26 cellular contexts compared by ENCODE assay signal in genomic region chr4:11376571-11376970, GRCh38. TPM values are rescaled to one million over a fixed set of nuclear protein-coding genes. Genes with fewer than 3 reads are reported as not detected.
"Had no signal": no experiment of that assay in that cellular context is flagged by ENCODE, and none has a peak within 500 bp of the region (broad histone marks: within the 10 kb centered on the region; RNA-seq: fewer than 3 reads in every experiment).

No MANE protein-coding gene starts in this region.

- H3K36me3 ChIP-seq: esophagus squamous epithelium, heart right ventricle, left lung, neural progenitor cell, right lobe of liver, thoracic aorta, tibial nerve, upper lobe of right lung, uterus had no signal

- H3K9me3 ChIP-seq: esophagus squamous epithelium, heart right ventricle, left lung, right lobe of liver, thoracic aorta, tibial nerve, upper lobe of right lung, uterus had no signal

- H3K27me3 ChIP-seq: esophagus squamous epithelium, heart right ventricle, left lung, neural progenitor cell, right lobe of liver, tibial nerve, upper lobe of right lung, uterus had no signal

- H3K4me1 ChIP-seq: esophagus squamous epithelium, heart right ventricle, left lung, neural progenitor cell, parathyroid adenoma, right lobe of liver, tibial nerve, upper lobe of right lung, uterus had no signal

- H3K9me3 Mint-ChIP-seq: neural progenitor cell; stimulated activated naive B cell treated with anti-CD40 and anti-IgM and Interleukin-4, amounts not matched to agents 10 μg/mL and 1 μg/mL and 100 μg/mL, for 72 hours; stimulated activated naive CD8-positive, alpha-beta T cell treated with anti-CD3 and anti-CD28 coated beads, Interleukin-15, Interleukin-2, amounts not matched to agents 100 ng/mL and 50 ng/mL, for 24 hours had no signal

- H3K4me1 Mint-ChIP-seq: naive thymus-derived CD4-positive, alpha-beta T cell; nephron; neural progenitor cell; stimulated activated naive B cell treated with anti-CD40 and anti-IgM and Interleukin-4, amounts not matched to agents 10 μg/mL and 1 μg/mL and 100 μg/mL, for 72 hours had no signal

- DNase-seq: effector memory CD8-positive, alpha-beta T cell; erythroblast; esophagus squamous epithelium; foreskin melanocyte; glutamatergic neuron; heart right ventricle; hippocampal formation; left cardiac atrium; left lung; mesenchymal stem cell; midbrain; naive thymus-derived CD4-positive, alpha-beta T cell; right lobe of liver; small intestine; stimulated activated CD4-positive, alpha-beta T cell treated with anti-CD3 and anti-CD28 coated beads, Interleukin-15, amount 100 ng/mL, for 24 hours; stimulated activated CD4-positive, alpha-beta T cell treated with anti-CD3 and anti-CD28 coated beads, Interleukin-2, amount 100 ng/mL, for 48 hours; stimulated activated naive B cell treated with anti-CD40 and anti-IgM and Interleukin-4, amounts not matched to agents 10 μg/mL and 1 μg/mL and 100 μg/mL, for 72 hours; upper lobe of right lung; uterus had no signal

- H3K27me3 Mint-ChIP-seq: effector memory CD8-positive, alpha-beta T cell; progenitor cell of endocrine pancreas; stimulated activated naive B cell treated with anti-CD40 and anti-IgM and Interleukin-4, amounts not matched to agents 10 μg/mL and 1 μg/mL and 100 μg/mL, for 72 hours; stimulated activated naive CD8-positive, alpha-beta T cell treated with anti-CD3 and anti-CD28 coated beads, Interleukin-15, Interleukin-2, amounts not matched to agents 100 ng/mL and 50 ng/mL, for 24 hours had no signal

- H3K4me3 ChIP-seq: esophagus squamous epithelium, heart right ventricle, left lung, neural progenitor cell, right lobe of liver, thoracic aorta, tibial nerve, upper lobe of right lung, uterus had no signal

- H3K79me2 ChIP-seq: parathyroid adenoma had no signal

- H3K4me2 ChIP-seq: neural progenitor cell had no signal

- H2AFZ ChIP-seq: neural progenitor cell, parathyroid adenoma had no signal

- H3K4me3 Mint-ChIP-seq: effector memory CD8-positive, alpha-beta T cell; naive thymus-derived CD4-positive, alpha-beta T cell; nephron; neural progenitor cell; stimulated activated naive B cell treated with anti-CD40 and anti-IgM and Interleukin-4, amounts not matched to agents 10 μg/mL and 1 μg/mL and 100 μg/mL, for 72 hours; stimulated activated naive CD8-positive, alpha-beta T cell treated with anti-CD3 and anti-CD28 coated beads, Interleukin-15, Interleukin-2, amounts not matched to agents 100 ng/mL and 50 ng/mL, for 24 hours had no signal

- H3K27ac ChIP-seq: esophagus squamous epithelium, heart right ventricle, left lung, neural progenitor cell, parathyroid adenoma, right lobe of liver, thoracic aorta, tibial nerve, upper lobe of right lung, uterus had no signal

- H3K9ac ChIP-seq: neural progenitor cell, parathyroid adenoma had no signal

- H3K36me3 Mint-ChIP-seq: naive thymus-derived CD4-positive, alpha-beta T cell; neural progenitor cell; stimulated activated naive B cell treated with anti-CD40 and anti-IgM and Interleukin-4, amounts not matched to agents 10 μg/mL and 1 μg/mL and 100 μg/mL, for 72 hours had no signal

- H3K27ac Mint-ChIP-seq: effector memory CD8-positive, alpha-beta T cell; naive thymus-derived CD4-positive, alpha-beta T cell; nephron; neural progenitor cell; progenitor cell of endocrine pancreas; stimulated activated naive B cell treated with anti-CD40 and anti-IgM and Interleukin-4, amounts not matched to agents 10 μg/mL and 1 μg/mL and 100 μg/mL, for 72 hours; stimulated activated naive CD8-positive, alpha-beta T cell treated with anti-CD3 and anti-CD28 coated beads, Interleukin-15, Interleukin-2, amounts not matched to agents 100 ng/mL and 50 ng/mL, for 24 hours had no signal

RNA-seq across cellular contexts. Expression of gene HS3ST1, which starts 52.1 kb away (rescaled TPM):
- polyA plus RNA-seq: naive thymus-derived CD4-positive, alpha-beta T cell had no signal
